In genomic region chr7:73701357-73701995, GRCh38 we compare ENCODE assay signal across 8 cellular contexts. TPM values are rescaled to one million over a fixed set of nuclear protein-coding genes. Genes with fewer than 3 reads are reported as not detected.
DNase-seq lines count a peak whose midpoint lies in the region; ATAC-seq and TF ChIP-seq lines count a peak whose summit lies in the region.

No MANE protein-coding gene starts in this region.

- DNase-seq in AG04449 (ENCODE audit: low read depth, low spot score) (no peak), GM03348 (ENCODE audit: low spot score) (peak; percentile 74), OCI-M1 (lab: John Stamatoyannopoulos, UW) (peak; percentile 51), dermis blood vessel endothelial cell (peak; percentile 69), myocyte (ENCODE audit: low read depth) (peak; percentile 48), NCI-H1436 treated with DMSO at 0.1 percent for 48 hours (lab: John Stamatoyannopoulos, UW) (no peak)

- no peak overlapping the region for H3K4me3 ChIP-seq in AG04449 (ENCODE audit: low read depth, low read length)

- no peak for ATAC-seq in HG02610 (IDR thresholded peaks at IDR 0.05; ENCODE audit: unreplicated experiment)
- ATAC-seq in GM21360 (IDR thresholded peaks at IDR 0.05; ENCODE audit: unreplicated experiment) = no peak

- TF ChIP-seq CTCF in AG04449 (IDR thresholded peaks at IDR 0.05; ENCODE audit: insufficient read depth, low read length, missing control alignments) = peak; percentile 66

- CTCF ChIA-PET in AG04449 (lab: Yijun Ruan, JAX) = interaction anchor here (0.7 to 4.2 kb wide), 11 partner anchors 9 to 206 kb away, joined by 3 to 29 read pairs (median 4); no protein-coding TSS in a partner anchor

- POLR2A ChIA-PET in AG04449 (lab: Yijun Ruan, JAX) = no interaction called here

RNA-seq across cellular contexts. Expression of gene STX1A, which starts 18.0 kb away (rescaled TPM):
- 10.7 and 11.4 TPM in 2 replicates for total RNA-seq in dermis blood vessel endothelial cell
- total RNA-seq in myocyte = 19.3 and 21.6 TPM in 2 replicates
- 11.2 TPM for polyA plus RNA-seq in myocyte (2012)

RNA-seq across cellular contexts. Expression of gene BUD23, which starts 18.1 kb away (rescaled TPM):
- 27.0 and 31.5 TPM in 2 replicates for total RNA-seq in dermis blood vessel endothelial cell
- 79.6 and 81.0 TPM in 2 replicates for total RNA-seq in myocyte
- 126 TPM for polyA plus RNA-seq in myocyte (2012)

RNA-seq across cellular contexts. Expression of gene DNAJC30, which starts 18.2 kb away (rescaled TPM):
- total RNA-seq in dermis blood vessel endothelial cell (0.85 and 1.3 TPM in 2 replicates), myocyte (4.9 and 6.1 TPM in 2 replicates)
- 16.8 TPM for polyA plus RNA-seq in myocyte (2012)

RNA-seq across cellular contexts. Expression of gene VPS37D, which starts 33.8 kb away (rescaled TPM):
- total RNA-seq in dermis blood vessel endothelial cell = 2.5 and 5.4 TPM in 2 replicates
- 5.7 and 6.1 TPM in 2 replicates for total RNA-seq in myocyte
- polyA plus RNA-seq in myocyte (2012) = 4.3 TPM

RNA-seq across cellular contexts. Expression of gene ABHD11, which starts 37.1 kb away (rescaled TPM):
- 6.1 and 7.1 TPM in 2 replicates for total RNA-seq in dermis blood vessel endothelial cell
- total RNA-seq in myocyte = 11.7 and 16.4 TPM in 2 replicates
- polyA plus RNA-seq in myocyte (2012) = 17.1 TPM

Comparison
In these comparisons a context has a peak if more than half of its experiments do, and no peak if none do; other contexts are left out.
1. DNase-seq: peak in GM03348 (single experiment), OCI-M1 (single experiment), dermis blood vessel endothelial cell (single experiment) and myocyte (single experiment); none in AG04449 (single experiment) and NCI-H1436 treated with DMSO at 0.1 percent for 48 hours (single experiment).